Comparison of ENCODE assay signal across 8 cellular contexts in genomic region chr12:112419269-112420133, GRCh38. TPM values are rescaled to one million over a fixed set of nuclear protein-coding genes. Genes with fewer than 3 reads are reported as not detected.
DNase-seq lines count a peak whose midpoint lies in the region; ATAC-seq and TF ChIP-seq lines count a peak whose summit lies in the region.

No MANE protein-coding gene starts in this region.

- TF ChIP-seq CTCF in GM13976 (IDR thresholded peaks at IDR 0.05; ENCODE audit: borderline replicate concordance, control extremely low read depth, extremely low read depth, insufficient read depth, missing control alignments) (no peak), upper lobe of left lung (IDR thresholded peaks at IDR 0.05) (peak in 1 of 6 experiments; percentile 28)

- no peak for TF ChIP-seq POLR2A in upper lobe of left lung (IDR thresholded peaks at IDR 0.05)

- H3K9ac ChIP-seq in endocrine pancreas (ENCODE audit: control insufficient read depth, insufficient read depth, low read length): peak overlapping the region; percentile 88

- H3K9me3 ChIP-seq in endocrine pancreas (ENCODE audit: control insufficient read depth, low read length): no peaks in the 10 kb centered on the region
- no peaks in the 10 kb centered on the region for H3K9me3 ChIP-seq in mesodermal cell (ENCODE audit: control insufficient read depth, low read length)
- no peaks in the 10 kb centered on the region for H3K9me3 ChIP-seq in upper lobe of left lung

- H3K27ac ChIP-seq in mesodermal cell (ENCODE audit: low read depth, low read length, severe bottlenecking) (peak overlapping the region; percentile 97), upper lobe of left lung (peak overlapping the region; percentile 97 to 100 (median 99))

- DNase-seq in ACHN (peak; percentile 93), GM13976 (ENCODE audit: low spot score) (peak; percentile 36), T follicular helper cell (ENCODE audit: low read depth) (peak; percentile 14), upper lobe of left lung (peak in 1 of 2 donors; percentile 76)

- ATAC-seq in HG03442 (IDR thresholded peaks at IDR 0.05; ENCODE audit: unreplicated experiment) (peak; percentile 31), upper lobe of left lung (ENCODE audit: low FRiP score in 2 of 2) (peak; percentile 85 to 88), HG03469 (IDR thresholded peaks at IDR 0.05; ENCODE audit: unreplicated experiment) (no peak)

- H3K36me3 ChIP-seq in endocrine pancreas (ENCODE audit: control insufficient read depth, insufficient read depth, low read length) (no peaks in the 10 kb centered on the region), mesodermal cell (ENCODE audit: control insufficient read depth, insufficient read depth, low read length) (peaks cover 26% of the 10 kb centered on the region), upper lobe of left lung (no peaks in the 10 kb centered on the region)

- in situ Hi-C loops in ACHN (cut with HindIII; ENCODE audit: low pct_ligation_motif_present, low pct_unique_long_range_greater_than_20kb, low sequenced_read_pairs) (no loop called here), GM13976 (cut with MboI; ENCODE audit: low sequenced_read_pairs, unreplicated experiment) (no loop called here)

- 0% methylated on average over 25 of the region's 34 CpGs for WGBS in mesodermal cell (ENCODE audit: insufficient coverage in 2 of 2), 2 experiments
- WGBS in upper lobe of left lung, 2 donors: 5 to 7% methylated on average over 15 to 28 of the region's 34 CpGs

- H3K4me1 ChIP-seq in endocrine pancreas (ENCODE audit: control insufficient read depth, insufficient read depth, low read length) (peaks cover 12% of the 10 kb centered on the region), mesodermal cell (ENCODE audit: control insufficient read depth, insufficient read depth, low read length, poor library complexity, severe bottlenecking) (no peaks in the 10 kb centered on the region), upper lobe of left lung (peaks cover 30 to 53% (median 32%) of the 10 kb centered on the region in 4 donors)

- TF ChIP-seq EP300 in upper lobe of left lung (IDR thresholded peaks at IDR 0.05): no peak

- peak overlapping the region; percentile 96 for H3K4me3 ChIP-seq in endocrine pancreas (ENCODE audit: control insufficient read depth, insufficient read depth, low read length)
- peak overlapping the region; percentile 84 for H3K4me3 ChIP-seq in mesodermal cell (ENCODE audit: extremely low read depth, insufficient read depth, low read length, poor library complexity, severe bottlenecking)
- H3K4me3 ChIP-seq in upper lobe of left lung: peak overlapping the region; percentile 85 to 99 (median 88)

- H3K27me3 ChIP-seq in endocrine pancreas (ENCODE audit: control insufficient read depth, insufficient read depth, low read length) (no peaks in the 10 kb centered on the region), upper lobe of left lung (no peaks in the 10 kb centered on the region)

RNA-seq across cellular contexts. Expression of gene PTPN11, which starts 0.8 kb away (rescaled TPM):
- polyA plus RNA-seq in mesodermal cell (2013, experiment 1 of 2): 70.3 TPM
- polyA plus RNA-seq in mesodermal cell (2013, experiment 2 of 2): 69.8 TPM
- total RNA-seq in upper lobe of left lung: 10 to 100 TPM; 52.0 to 99.1 (median 84.5) TPM

RNA-seq across cellular contexts. Expression of gene RPL6, which starts 10.1 kb away (rescaled TPM):
- 2,211 TPM for polyA plus RNA-seq in mesodermal cell (2013, experiment 1 of 2)
- 2,325 TPM for polyA plus RNA-seq in mesodermal cell (2013, experiment 2 of 2)
- total RNA-seq in upper lobe of left lung: 100 to 1,000 TPM; 540 to 983 (median 822) TPM

RNA-seq across cellular contexts. Expression of gene HECTD4, which starts 37.3 kb away (rescaled TPM):
- polyA plus RNA-seq in mesodermal cell (2013, experiment 1 of 2): 17.5 TPM
- 15.4 TPM for polyA plus RNA-seq in mesodermal cell (2013, experiment 2 of 2)
- 100 to 1,000 TPM in 2 of 6 donors, 10 to 100 TPM in 4; 34.1 to 196 (median 50.0) TPM for total RNA-seq in upper lobe of left lung
